Comparison of ENCODE assay signal across 7 cellular contexts in the genomic region with DNA sequence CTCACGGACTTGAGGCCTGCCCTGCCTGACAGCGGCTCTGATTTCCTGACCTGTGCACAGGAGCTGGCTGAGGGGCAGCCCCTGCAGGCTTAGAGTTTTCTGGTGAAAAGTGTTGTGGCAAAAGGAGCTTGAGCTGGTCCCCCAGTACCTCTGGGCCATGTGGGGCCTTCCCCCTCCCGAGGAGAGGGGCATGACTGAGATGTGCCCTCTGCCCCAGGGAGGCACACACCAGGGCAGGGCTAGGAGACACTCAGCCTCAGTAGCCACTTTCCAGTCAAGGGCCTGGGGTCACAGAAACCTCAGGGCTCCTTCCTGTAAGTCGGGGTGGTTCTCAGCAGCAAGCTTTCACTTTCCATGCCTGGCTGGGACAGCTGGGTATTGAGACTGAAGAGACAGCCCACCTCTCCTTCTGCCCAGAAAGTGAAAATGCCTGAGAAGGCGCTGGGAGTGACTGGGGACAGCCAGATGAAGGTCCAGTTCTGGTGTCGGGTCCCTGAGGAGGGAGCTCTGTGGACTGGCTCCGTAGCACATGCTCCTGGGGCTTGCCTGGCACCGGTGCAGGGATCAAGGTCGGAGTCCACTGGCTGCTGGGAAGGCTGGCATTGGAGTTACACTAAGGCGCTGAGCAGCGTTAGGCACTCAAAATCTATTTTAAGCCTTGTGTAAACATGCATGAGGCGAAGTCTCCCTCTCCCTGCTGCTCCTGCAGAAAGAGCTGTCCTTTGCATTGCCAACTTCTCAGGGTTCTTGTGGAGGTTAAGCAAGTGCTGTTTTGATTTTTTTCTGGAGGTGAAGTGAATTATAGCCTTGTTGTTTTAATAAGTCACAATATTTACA.
DNase-seq lines count a peak whose midpoint lies in the region; ATAC-seq and TF ChIP-seq lines count a peak whose summit lies in the region.

No MANE protein-coding gene starts in this region.

- H3K4me3 ChIP-seq in esophagus muscularis mucosa (peak overlapping the region; percentile 31 to 36 (median 34)), osteoblast (ENCODE audit: insufficient read depth, low read length) (peak overlapping the region; percentile 59), tibial artery (peak overlapping the region; percentile 15 to 43)

- H3K27ac ChIP-seq in esophagus muscularis mucosa (replicated peaks in 1 of 4) (peak overlapping the region; percentile 76 to 88 (median 86)), osteoblast (ENCODE audit: low read depth, low read length) (peak overlapping the region; percentile 38), tibial artery (peak overlapping the region; percentile 78 to 83)

- H3K4me1 ChIP-seq in esophagus muscularis mucosa (peaks cover 49 to 68% (median 65%) of the 10 kb centered on the region in 4 donors), osteoblast (ENCODE audit: insufficient read depth, low read length) (peaks cover 40% of the 10 kb centered on the region), tibial artery (peaks cover 3 to 65% (median 50%) of the 10 kb centered on the region in 4 donors)

- H3K4me2 ChIP-seq in osteoblast (ENCODE audit: insufficient read depth, low read length), result peak overlapping the region; percentile 74

- intact Hi-C loops in esophagus muscularis mucosa (cut with DNase I) (loop anchor here (5.0 kb wide), 2 partner anchors 57 to 392 kb away; partner anchors contain the start of gene GADD45G), tibial artery (cut with DNase I; ENCODE audit: low total_unique reads) (loop anchor here (5.0 kb wide), 2 partner anchors 57 to 397 kb away; no protein-coding TSS in a partner anchor)

- peak; percentile 73 for DNase-seq in NCI-H2171 treated with DMSO at 0.1 percent for 48 hours (lab: John Stamatoyannopoulos, UW)
- DNase-seq in activated CD8-positive, alpha-beta memory T cell treated with anti-CD3 and anti-CD28 coated beads, Interleukin-2, amount 50 U/mL, for 48 hours, result peak; percentile 78
- no peak for DNase-seq in esophagus muscularis mucosa (ENCODE audit: extremely low spot score)
- DNase-seq in osteoblast (ENCODE audit: insufficient read length, low spot score, missing footprints), result peak; percentile 80
- DNase-seq in tibial artery, result peak; percentile 75 to 96

- H3K9me3 ChIP-seq in esophagus muscularis mucosa (no peaks in the 10 kb centered on the region), osteoblast (ENCODE audit: low read depth, low read length) (no peaks in the 10 kb centered on the region), tibial artery (no peaks in the 10 kb centered on the region)

- no peaks in the 10 kb centered on the region for H3K79me2 ChIP-seq in osteoblast (ENCODE audit: insufficient read depth, low read length)

- 17% methylated on average over 7 of the region's 12 CpGs for WGBS in esophagus muscularis mucosa

- H3K27me3 ChIP-seq in esophagus muscularis mucosa, result no peaks in the 10 kb centered on the region
- no peaks in the 10 kb centered on the region for H3K27me3 ChIP-seq in osteoblast (ENCODE audit: insufficient read depth, low read length)
- no peaks in the 10 kb centered on the region for H3K27me3 ChIP-seq in tibial artery

- ATAC-seq in GM18861 (IDR thresholded peaks at IDR 0.05; ENCODE audit: unreplicated experiment) (peak; percentile 92), HG02973 (IDR thresholded peaks at IDR 0.05; ENCODE audit: unreplicated experiment) (peak; percentile 93)

- peak; percentile 28 for TF ChIP-seq EP300 in esophagus muscularis mucosa (IDR thresholded peaks at IDR 0.05)

- no peaks in the 10 kb centered on the region for H4K20me1 ChIP-seq in osteoblast (ENCODE audit: insufficient read depth, low read length)

- no peak for TF ChIP-seq CTCF in esophagus muscularis mucosa (IDR thresholded peaks at IDR 0.05)
- no peak for TF ChIP-seq CTCF in osteoblast (IDR thresholded peaks at IDR 0.05; ENCODE audit: extremely low read depth, low read depth, low read length)
- TF ChIP-seq CTCF in tibial artery (IDR thresholded peaks at IDR 0.05), result no peak

- H3K36me3 ChIP-seq in esophagus muscularis mucosa (no peaks in the 10 kb centered on the region), osteoblast (ENCODE audit: insufficient read depth, low read length) (no peaks in the 10 kb centered on the region), tibial artery (no peaks in the 10 kb centered on the region)

- TF ChIP-seq POLR2A in esophagus muscularis mucosa (IDR thresholded peaks at IDR 0.05; ENCODE audit: low read depth), result no peak

- peak overlapping the region; percentile 86 for H2AFZ ChIP-seq in osteoblast (ENCODE audit: low read length)
